Comparison of ENCODE assay signal across 14 cellular contexts in the genomic region with DNA sequence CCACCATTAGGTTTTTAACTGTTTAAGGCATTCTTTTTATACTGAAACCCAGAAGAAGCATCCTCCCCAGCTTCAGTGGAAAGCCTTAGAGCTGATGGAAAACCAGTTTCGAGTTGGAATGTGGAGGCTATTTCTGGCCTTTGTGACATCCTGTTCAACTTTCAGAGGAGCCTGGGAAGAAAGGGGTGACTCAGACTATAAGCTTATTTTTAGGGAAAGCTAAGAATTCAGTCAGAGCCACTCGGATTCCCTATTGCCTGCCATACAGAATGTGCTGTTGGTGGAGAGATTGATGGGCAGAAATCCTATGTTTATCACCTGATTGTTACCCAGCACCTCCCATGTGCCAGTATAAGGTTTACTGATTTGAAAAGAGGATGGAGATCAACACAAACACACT. TPM values are rescaled to one million over a fixed set of nuclear protein-coding genes. Genes with fewer than 3 reads are reported as not detected.
A peak's percentile ranks its signal among the peaks of the same experiment; 100 is the strongest.
DNase-seq lines count a peak whose midpoint lies in the region; ATAC-seq and TF ChIP-seq lines count a peak whose summit lies in the region.
"Had no signal": no experiment of that assay in that cellular context is flagged by ENCODE, and none has a peak within 500 bp of the region (broad histone marks: within the 10 kb centered on the region; RNA-seq: fewer than 3 reads in every experiment).

No MANE protein-coding gene starts in this region.

- no peaks in the 10 kb centered on the region for H3K27me3 Mint-ChIP-seq in type B pancreatic cell

- peak; percentile 35 for DNase-seq in H4 (ENCODE audit: low spot score)
- peak; percentile 78 for DNase-seq in astrocyte of the hippocampus (ENCODE audit: low read depth, low spot score)
- DNase-seq in right atrium auricular region (ENCODE audit: low spot score) = no peak
- DNase-seq in thyroid gland = no peak
- no peak for DNase-seq in type B pancreatic cell (ENCODE audit: extremely low spot score, unreplicated experiment)
- DNase-seq: activated CD4-positive, alpha-beta T cell treated with anti-CD3 and anti-CD28 coated beads for 4 hours; activated T-cell treated with anti-CD3 and anti-CD28 coated beads, Interleukin-2, amount 50 U/mL, for 72 hours; mucosa of descending colon; T-helper 17 cell had no signal

- H3K4me1 ChIP-seq in right atrium auricular region (peaks cover 0 to 65% of the 10 kb centered on the region in 2 donors), thyroid gland (no peaks in the 10 kb centered on the region), gastroesophageal sphincter (peaks cover 0 to 2% (median 0%) of the 10 kb centered on the region in 3 donors)

- H3K9me3 Mint-ChIP-seq in type B pancreatic cell = no peaks in the 10 kb centered on the region
- H3K9me3 Mint-ChIP-seq: activated T-cell treated with anti-CD3 and anti-CD28 coated beads, Interleukin-2, amount 50 U/mL, for 72 hours; stimulated activated naive CD8-positive, alpha-beta T cell treated with anti-CD3 and anti-CD28 coated beads, Interleukin-15, Interleukin-2, amounts not matched to agents 100 ng/mL and 50 ng/mL, for 24 hours had no signal

- H3K27ac ChIP-seq in right atrium auricular region (peak overlapping the region; percentile 50 to 78), thyroid gland (peak overlapping the region in 2 of 3 donors; percentile 12 to 23), gastroesophageal sphincter (peak overlapping the region in 1 of 4 donors; percentile 24)
- H3K27ac ChIP-seq: HL-60 had no signal

- no peak overlapping the region for H3K27ac Mint-ChIP-seq in type B pancreatic cell
- H3K27ac Mint-ChIP-seq: activated T-cell treated with anti-CD3 and anti-CD28 coated beads, Interleukin-2, amount 50 U/mL, for 72 hours; brain; stimulated activated naive CD8-positive, alpha-beta T cell treated with anti-CD3 and anti-CD28 coated beads, Interleukin-15, Interleukin-2, amounts not matched to agents 100 ng/mL and 50 ng/mL, for 24 hours; T-helper 17 cell had no signal

- WGBS in thyroid gland, 2 donors = 50 to 60% methylated on average over 2 of the region's 2 CpGs
- 0 to 6% methylated on average over 1 to 2 of the region's 2 CpGs for WGBS in gastroesophageal sphincter (ENCODE audit: low coverage in 1 of 2), 2 donors

- peaks cover 9% of the 10 kb centered on the region for H3K4me1 Mint-ChIP-seq in type B pancreatic cell (ENCODE audit: unreplicated experiment)

- no peaks in the 10 kb centered on the region for H3K36me3 Mint-ChIP-seq in type B pancreatic cell
- H3K36me3 Mint-ChIP-seq: brain had no signal

- no peaks in the 10 kb centered on the region for H3K27me3 ChIP-seq in right atrium auricular region
- no peaks in the 10 kb centered on the region for H3K27me3 ChIP-seq in thyroid gland
- H3K27me3 ChIP-seq in gastroesophageal sphincter = no peaks in the 10 kb centered on the region

- TF ChIP-seq EP300 in gastroesophageal sphincter (IDR thresholded peaks at IDR 0.05) = no peak

- no peak overlapping the region for H3K4me3 Mint-ChIP-seq in type B pancreatic cell
- H3K4me3 Mint-ChIP-seq: activated T-cell treated with anti-CD3 and anti-CD28 coated beads, Interleukin-2, amount 50 U/mL, for 72 hours; brain; stimulated activated naive CD8-positive, alpha-beta T cell treated with anti-CD3 and anti-CD28 coated beads, Interleukin-15, Interleukin-2, amounts not matched to agents 100 ng/mL and 50 ng/mL, for 24 hours; T-helper 17 cell had no signal

- H3K36me3 ChIP-seq in right atrium auricular region = no peaks in the 10 kb centered on the region
- no peaks in the 10 kb centered on the region for H3K36me3 ChIP-seq in thyroid gland
- no peaks in the 10 kb centered on the region for H3K36me3 ChIP-seq in gastroesophageal sphincter

- no peak for ATAC-seq in gastroesophageal sphincter
- no peak for ATAC-seq in GM18511 (IDR thresholded peaks at IDR 0.05; ENCODE audit: unreplicated experiment)
- ATAC-seq: activated T-cell treated with anti-CD3 and anti-CD28 coated beads, Interleukin-2, amount 50 U/mL, for 72 hours; mucosa of descending colon; T-helper 17 cell had no signal

- TF ChIP-seq POLR2A in thyroid gland (IDR thresholded peaks at IDR 0.05) (no peak), gastroesophageal sphincter (IDR thresholded peaks at IDR 0.05) (no peak)

- intact Hi-C loops in thyroid gland (cut with DNase I) = no loop called here

- no peak for TF ChIP-seq CTCF in right atrium auricular region (IDR thresholded peaks at IDR 0.05)
- TF ChIP-seq CTCF in thyroid gland (IDR thresholded peaks at IDR 0.05) = no peak
- TF ChIP-seq CTCF in gastroesophageal sphincter (IDR thresholded peaks at IDR 0.05) = no peak
- no peak for TF ChIP-seq CTCF in type B pancreatic cell (conservative IDR thresholded peaks at IDR 0.05)

- no peak overlapping the region for H3K4me3 ChIP-seq in right atrium auricular region
- no peak overlapping the region for H3K4me3 ChIP-seq in thyroid gland (replicated peaks in 1 of 3)
- no peak overlapping the region for H3K4me3 ChIP-seq in gastroesophageal sphincter
- H3K4me3 ChIP-seq: mucosa of descending colon had no signal

- no peaks in the 10 kb centered on the region for H3K9me3 ChIP-seq in right atrium auricular region
- H3K9me3 ChIP-seq in thyroid gland = no peaks in the 10 kb centered on the region
- no peaks in the 10 kb centered on the region for H3K9me3 ChIP-seq in gastroesophageal sphincter
- H3K9me3 ChIP-seq: mucosa of descending colon had no signal

RNA-seq across cellular contexts. Expression of a gene that starts 19.8 kb away (rescaled TPM):
- 1.3 and 2.1 TPM in 2 replicates for total RNA-seq in H4 (2014; rRNA removed; shearing (Covaris generic))
- total RNA-seq in right atrium auricular region (10 to 100 TPM; 56.6 to 61.1 TPM), thyroid gland (10 to 100 TPM in 3 of 4 donors, 1 to 10 TPM in 1; 9.9 to 25.4 (median 13.1) TPM), gastroesophageal sphincter (1 to 10 TPM; 2.0 to 8.2 (median 3.6) TPM), type B pancreatic cell (ENCODE audit: low replicate concordance) (4.2 and 24.4 TPM in 2 replicates)
- total RNA-seq: T-helper 17 cell had no signal

Comparison
In these comparisons a context has a peak if more than half of its experiments do, and no peak if none do; other contexts are left out.
1. DNase-seq: peak in H4 (single experiment) and astrocyte of the hippocampus (single experiment); none in right atrium auricular region (single experiment), thyroid gland (0 of 2) and type B pancreatic cell (single experiment).